Comparison of ENCODE assay signal across 30 cellular contexts in the genomic region with DNA sequence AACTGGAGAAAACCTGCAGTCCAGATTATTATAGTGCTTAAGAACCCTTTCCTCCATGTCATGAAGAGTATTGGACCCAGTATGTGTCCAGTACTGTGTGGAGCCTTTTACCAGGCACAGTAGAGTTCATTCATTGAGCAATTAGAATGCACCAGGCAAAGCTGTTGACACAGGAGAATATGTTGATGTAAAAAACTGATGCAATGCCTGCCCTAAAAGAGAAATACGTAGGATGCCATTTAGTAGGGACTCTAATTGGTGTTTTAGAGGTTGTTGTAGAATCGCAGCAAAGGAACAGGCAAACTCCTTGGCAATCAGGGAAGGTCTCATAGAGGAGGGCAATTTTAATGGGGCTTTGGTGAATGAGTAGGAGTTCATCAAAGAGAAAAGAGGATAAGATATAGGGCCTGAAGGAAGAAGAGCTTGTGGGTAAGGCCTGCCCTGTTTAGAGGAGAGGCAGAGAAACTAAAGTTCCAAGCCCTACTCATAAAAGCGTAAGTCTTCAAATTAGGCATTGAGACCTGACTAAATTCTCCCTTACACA.
DNase-seq lines count a peak whose midpoint lies in the region; ATAC-seq, FAIRE-seq and TF ChIP-seq lines count a peak whose summit lies in the region.
"Had no signal": no experiment of that assay in that cellular context is flagged by ENCODE, and none has a peak within 500 bp of the region (broad histone marks: within the 10 kb centered on the region; RNA-seq: fewer than 3 reads in every experiment).

No MANE protein-coding gene starts in this region.

- no peak overlapping the region for H2BK5ac ChIP-seq in H9 (ENCODE audit: insufficient read length, low read length)

- H3K4me1 Mint-ChIP-seq in MCF 10A (ENCODE audit: insufficient read depth, unreplicated experiment) (peaks cover 7% of the 10 kb centered on the region), H9 (peaks cover 24 to 25% of the 10 kb centered on the region in 2 experiments), activated B cell treated with CpG ODN at 0.5 μM for 24 hours (peaks cover 14% of the 10 kb centered on the region)
- peaks cover 14% of the 10 kb centered on the region for H3K4me1 Mint-ChIP-seq in stimulated activated memory B cell treated with anti-CD40 and anti-IgM and Interleukin-4, amounts not matched to agents 10 μg/mL and 1 μg/mL and 100 μg/mL, for 72 hours

- H2BK12ac ChIP-seq in H9 (ENCODE audit: insufficient read length, low read depth, low read length) = no peak overlapping the region

- no peak overlapping the region for H3K4me3 ChIP-seq in breast epithelium
- H3K4me3 ChIP-seq: cardiac muscle cell, coronary artery, GM23248, MG63, SJCRH30, skin epidermis had no signal

- TF ChIP-seq POLR2A in breast epithelium (IDR thresholded peaks at IDR 0.05) (no peak), GM12892 (IDR thresholded peaks at IDR 0.05; ENCODE audit: low read depth, low read length) (no peak)

- H3K4me1 ChIP-seq in breast epithelium (no peaks in the 10 kb centered on the region), H9 (ENCODE audit: insufficient read depth, low read length) (peaks cover 6% of the 10 kb centered on the region; the same call in 1 of the 2 replicates)
- H3K4me1 ChIP-seq: SJCRH30 had no signal

- CTCF ChIA-PET in MCF 10A (lab: Yijun Ruan, JAX) = no interaction called here
- CTCF ChIA-PET in activated B cell treated with CpG ODN at 0.5 μM for 24 hours (lab: Charles Lee) = no interaction called here

- H3K9ac ChIP-seq in H9 (ENCODE audit: extremely low read depth, insufficient read length, low read length) = no peak overlapping the region
- H3K9ac ChIP-seq: GM23248 had no signal

- no peak overlapping the region for H3T11ph ChIP-seq in H9 (ENCODE audit: low read length)

- H3K18ac ChIP-seq in H9 (ENCODE audit: insufficient read length, low read depth, low read length) = no peak overlapping the region

- WGBS in H9 (ENCODE audit: extremely low coverage, insufficient read length, low lambda C conversion rate) = no CpG with 5 or more reads among the region's 3 CpGs

- no peak overlapping the region for H2AK5ac ChIP-seq in H9 (ENCODE audit: insufficient read length, low read length)

- no TSS peak for BruUV-seq in MCF 10A (replicated peaks; lab: Mats Ljungman, UMichigan)

- H3K27ac Mint-ChIP-seq in MCF 10A (ENCODE audit: low read depth, unreplicated experiment) = peak overlapping the region; percentile 55
- peak overlapping the region in 2 of 3 experiments; percentile 5 to 42; a peak in 2 of 7 replicates for H3K27ac Mint-ChIP-seq in H9
- H3K27ac Mint-ChIP-seq in activated B cell treated with CpG ODN at 0.5 μM for 24 hours = peak overlapping the region; percentile 24
- H3K27ac Mint-ChIP-seq in stimulated activated memory B cell treated with anti-CD40 and anti-IgM and Interleukin-4, amounts not matched to agents 10 μg/mL and 1 μg/mL and 100 μg/mL, for 72 hours = peak overlapping the region; percentile 94

- no peak overlapping the region for H3K23ac ChIP-seq in H9 (ENCODE audit: insufficient read length, low read depth, low read length)

- no peak overlapping the region for H3K14ac ChIP-seq in H9 (ENCODE audit: insufficient read depth, low read length)

- H3K4me3 Mint-ChIP-seq in MCF 10A (ENCODE audit: unreplicated experiment) = no peak overlapping the region
- no peak overlapping the region for H3K4me3 Mint-ChIP-seq in H9
- H3K4me3 Mint-ChIP-seq in activated B cell treated with CpG ODN at 0.5 μM for 24 hours = no peak overlapping the region
- no peak overlapping the region for H3K4me3 Mint-ChIP-seq in stimulated activated memory B cell treated with anti-CD40 and anti-IgM and Interleukin-4, amounts not matched to agents 10 μg/mL and 1 μg/mL and 100 μg/mL, for 72 hours

- FAIRE-seq in GM12892 (lab: Jason Lieb, UNC) = no peak
- FAIRE-seq: frontal cortex, RCC 7860 had no signal

- H3K9me3 Mint-ChIP-seq in MCF 10A (ENCODE audit: unreplicated experiment) = no peaks in the 10 kb centered on the region
- H3K9me3 Mint-ChIP-seq in H9 = no peaks in the 10 kb centered on the region; a peak in 1 of 5 replicates
- H3K9me3 Mint-ChIP-seq in activated B cell treated with CpG ODN at 0.5 μM for 24 hours = no peaks in the 10 kb centered on the region
- H3K9me3 Mint-ChIP-seq in stimulated activated memory B cell treated with anti-CD40 and anti-IgM and Interleukin-4, amounts not matched to agents 10 μg/mL and 1 μg/mL and 100 μg/mL, for 72 hours = peaks cover 4% of the 10 kb centered on the region
- H3K9me3 Mint-ChIP-seq: CD4-positive, alpha-beta memory T cell; effector memory CD8-positive, alpha-beta T cell had no signal

- ATAC-seq in activated B cell treated with CpG ODN at 0.5 μM for 24 hours (ENCODE audit: low read depth) = no peak
- no peak for ATAC-seq in stimulated activated memory B cell treated with anti-CD40 and anti-IgM and Interleukin-4, amounts not matched to agents 10 μg/mL and 1 μg/mL and 100 μg/mL, for 72 hours
- ATAC-seq: effector memory CD8-positive, alpha-beta T cell; esophagus mucosa; left lobe of liver had no signal

- no peak overlapping the region for H3K27ac ChIP-seq in breast epithelium
- H3K27ac ChIP-seq in H9 (ENCODE audit: insufficient read length, low read depth, low read length) = no peak overlapping the region
- H3K27ac ChIP-seq: cardiac muscle cell, coronary artery, GM23248, SJCRH30, skin epidermis, VCaP had no signal

- no peaks in the 10 kb centered on the region for H3K79me2 ChIP-seq in H9 (ENCODE audit: insufficient read depth, low read length)

- no peaks in the 10 kb centered on the region for H3K23me2 ChIP-seq in H9 (ENCODE audit: insufficient read length, low read depth, low read length, poor library complexity, severe bottlenecking)

- no peaks in the 10 kb centered on the region for H3K9me3 ChIP-seq in breast epithelium
- H3K9me3 ChIP-seq in H9 (ENCODE audit: control insufficient read depth, low read depth, low read length) = no peaks in the 10 kb centered on the region
- H3K9me3 ChIP-seq: MG63, SJCRH30 had no signal

- TF ChIP-seq CTCF in MCF 10A (IDR thresholded peaks at IDR 0.05; ENCODE audit: unreplicated experiment) = no peak
- no peak for TF ChIP-seq CTCF in breast epithelium (IDR thresholded peaks at IDR 0.05)
- no peak for TF ChIP-seq CTCF in H9 (conservative IDR thresholded peaks at IDR 0.05)
- TF ChIP-seq CTCF in activated B cell treated with CpG ODN at 0.5 μM for 24 hours (IDR thresholded peaks at IDR 0.05) = no peak

- intact Hi-C loops in MCF 10A (cut with micrococcal nuclease) (no loop called here), breast epithelium (cut with DNase I; ENCODE audit: low total_unique reads) (no loop called here), activated B cell treated with CpG ODN at 0.5 μM for 24 hours (cut with micrococcal nuclease) (loop anchor here (2.0 kb wide), 1 partner anchor 377 kb away; no protein-coding TSS in a partner anchor)

- H3K36me3 Mint-ChIP-seq in MCF 10A (ENCODE audit: insufficient read depth, unreplicated experiment) (no peaks in the 10 kb centered on the region), H9 (ENCODE audit: insufficient read depth in 1 of 3, low read depth in 3 of 3) (no peaks in the 10 kb centered on the region), activated B cell treated with CpG ODN at 0.5 μM for 24 hours (ENCODE audit: low read depth) (no peaks in the 10 kb centered on the region)
- no peaks in the 10 kb centered on the region for H3K36me3 Mint-ChIP-seq in stimulated activated memory B cell treated with anti-CD40 and anti-IgM and Interleukin-4, amounts not matched to agents 10 μg/mL and 1 μg/mL and 100 μg/mL, for 72 hours
- H3K36me3 Mint-ChIP-seq: CD4-positive, alpha-beta memory T cell; naive B cell had no signal

- H3K27me3 ChIP-seq in breast epithelium (no peaks in the 10 kb centered on the region), H9 (ENCODE audit: insufficient read depth, low read length) (no peaks in the 10 kb centered on the region)
- H3K27me3 ChIP-seq: cardiac muscle cell, MG63, SJCRH30 had no signal

- H3K79me1 ChIP-seq in H9 (ENCODE audit: insufficient read depth, low read depth, low read length, poor library complexity, severe bottlenecking) = no peaks in the 10 kb centered on the region

- H2AFZ ChIP-seq in H9 (ENCODE audit: low read length) = no peak overlapping the region
- H2AFZ ChIP-seq: GM23248 had no signal

- no peak overlapping the region for H2BK20ac ChIP-seq in H9 (ENCODE audit: low read depth, low read length, poor library complexity, severe bottlenecking)

- no peak overlapping the region for H4K5ac ChIP-seq in H9 (ENCODE audit: insufficient read length, low read depth, low read length)

- H3K27me3 Mint-ChIP-seq in MCF 10A (ENCODE audit: insufficient read depth, unreplicated experiment) (peaks cover 58% of the 10 kb centered on the region), H9 (ENCODE audit: low read depth) (peaks cover 5% of the 10 kb centered on the region), activated B cell treated with CpG ODN at 0.5 μM for 24 hours (peaks cover 2% of the 10 kb centered on the region)
- no peaks in the 10 kb centered on the region for H3K27me3 Mint-ChIP-seq in stimulated activated memory B cell treated with anti-CD40 and anti-IgM and Interleukin-4, amounts not matched to agents 10 μg/mL and 1 μg/mL and 100 μg/mL, for 72 hours
- H3K27me3 Mint-ChIP-seq: IgD-negative memory B cell, naive B cell had no signal

- H4K91ac ChIP-seq in H9 (ENCODE audit: insufficient read length, low read depth, low read length) = no peak overlapping the region

- H3K4me2 ChIP-seq in H9 (ENCODE audit: insufficient read depth, insufficient read length, low read length) = no peak overlapping the region

- no peak overlapping the region for H2BK120ac ChIP-seq in H9 (ENCODE audit: low read depth, low read length, poor library complexity, severe bottlenecking)

- no peak overlapping the region for H3K56ac ChIP-seq in H9 (ENCODE audit: insufficient read length, low read depth, low read length)

- no peak overlapping the region for H2BK15ac ChIP-seq in H9 (ENCODE audit: low read depth, low read length)

- no peak overlapping the region for H3K4ac ChIP-seq in H9 (ENCODE audit: low read depth, low read length)

- H4K20me1 ChIP-seq in H9 (ENCODE audit: control insufficient read depth, insufficient read depth, insufficient read length) = no peaks in the 10 kb centered on the region

- POLR2A ChIA-PET in MCF 10A (lab: Yijun Ruan, JAX) (no interaction called here), activated B cell treated with CpG ODN at 0.5 μM for 24 hours (lab: Charles Lee) (interaction anchor here (0.5 kb wide), 1 partner anchor 348 kb away, joined by 3 read pairs; no protein-coding TSS in a partner anchor)

- H3K36me3 ChIP-seq in breast epithelium = no peaks in the 10 kb centered on the region
- H3K36me3 ChIP-seq: cardiac muscle cell, MG63, SJCRH30 had no signal

- no peak overlapping the region for H4K8ac ChIP-seq in H9 (replicated peaks; ENCODE audit: insufficient read length, low read depth, low read length)

- no peak for DNase-seq in MCF 10A (ENCODE audit: unreplicated experiment)
- DNase-seq in breast epithelium (ENCODE audit: low spot score in 2 of 2) = no peak
- no peak for DNase-seq in H9
- DNase-seq in activated B cell treated with CpG ODN at 0.5 μM for 24 hours = no peak
- no peak for DNase-seq in activated effector memory CD4-positive, alpha-beta T cell treated with anti-CD3 and anti-CD28 coated beads, Interleukin-2, amount 50 U/mL, for 16 hours
- DNase-seq in GM12892 (ENCODE audit: insufficient read length) = no peak
- DNase-seq: activated CD4-positive, alpha-beta T cell treated with anti-CD3 and anti-CD28 coated beads, Interleukin-2, amount 50 U/mL, for 4 hours; activated CD8-positive, alpha-beta memory T cell treated with anti-CD3 and anti-CD28 coated beads, Interleukin-2, amount 50 U/mL, for 4 hours; amygdala; CD4-positive, alpha-beta memory T cell; effector memory CD8-positive, alpha-beta T cell; GM23248; hypothalamus; MG63; naive B cell; NCI-H1417 treated with DMSO at 0.1 percent for 48 hours; NCI-H2081 treated with DMSO at 0.1 percent for 48 hours; NCI-H510A; SJCRH30; stimulated activated CD4-positive, alpha-beta T cell treated with anti-CD3 and anti-CD28 coated beads, Interleukin-1b, Interleukin-23, amount 100 ng/mL, for 48 hours had no signal

Comparison
In these comparisons a context has a peak if more than half of its experiments do, and no peak if none do; other contexts are left out.
1. H3K27ac Mint-ChIP-seq: peak in every context shown above with its lines; median percentile 94 in stimulated activated memory B cell treated with anti-CD40 and anti-IgM and Interleukin-4, amounts not matched to agents 10 μg/mL and 1 μg/mL and 100 μg/mL, for 72 hours; 55 in MCF 10A; 24 in activated B cell treated with CpG ODN at 0.5 μM for 24 hours; 24 in H9.